ENCODE assay signal across 8 cellular contexts in genomic region chr1:227887697-227888403, GRCh38. TPM values are rescaled to one million over a fixed set of nuclear protein-coding genes. Genes with fewer than 3 reads are reported as not detected.
A peak's percentile ranks its signal among the peaks of the same experiment; 100 is the strongest.
DNase-seq lines count a peak whose midpoint lies in the region; ATAC-seq and TF ChIP-seq lines count a peak whose summit lies in the region.

No MANE protein-coding gene starts in this region.

- TF ChIP-seq POLR2A in spleen (IDR thresholded peaks at IDR 0.05): no peak

- no peaks in the 10 kb centered on the region for H3K27me3 Mint-ChIP-seq in activated naive CD8-positive, alpha-beta T cell treated with anti-CD3 and anti-CD28 coated beads, Interleukin-2, amount 50 U/mL, for 24 hours

- H3K4me1 ChIP-seq in HUES6 (ENCODE audit: control insufficient read depth, insufficient read depth, low read length) (peaks cover 36% of the 10 kb centered on the region), spleen (peaks cover 4 to 34% (median 22%) of the 10 kb centered on the region in 6 donors)

- H3K27ac ChIP-seq in HUES6 (ENCODE audit: low read depth, low read length) (no peak overlapping the region; the same call in 1 of the 2 replicates), spleen (peak overlapping the region in 7 of 8 donors; percentile 63 to 91 (median 80))

- peak overlapping the region; percentile 39 for H3K27ac Mint-ChIP-seq in activated naive CD8-positive, alpha-beta T cell treated with anti-CD3 and anti-CD28 coated beads, Interleukin-2, amount 50 U/mL, for 24 hours

- ATAC-seq in activated naive CD8-positive, alpha-beta T cell treated with anti-CD3 and anti-CD28 coated beads, Interleukin-2, amount 50 U/mL, for 24 hours: no peak
- ATAC-seq in HG02885 (IDR thresholded peaks at IDR 0.05; ENCODE audit: poor library complexity, unreplicated experiment): no peak

- intact Hi-C loops in spleen (cut with DNase I; ENCODE audit: low total_unique reads): no loop called here

- H3K4me3 ChIP-seq in HUES6 (ENCODE audit: low read depth, low read length): peak overlapping the region; percentile 65
- H3K4me3 ChIP-seq in spleen: peak overlapping the region; percentile 22 to 79 (median 46)

- H3K36me3 ChIP-seq in HUES6 (ENCODE audit: control insufficient read depth, insufficient read depth, low read length) (no peaks in the 10 kb centered on the region), spleen (no peaks in the 10 kb centered on the region)

- peak overlapping the region; percentile 17 for H3K4me3 Mint-ChIP-seq in activated naive CD8-positive, alpha-beta T cell treated with anti-CD3 and anti-CD28 coated beads, Interleukin-2, amount 50 U/mL, for 24 hours

- H3K27me3 ChIP-seq in HUES6 (ENCODE audit: control insufficient read depth, insufficient read depth, low read length): no peaks in the 10 kb centered on the region
- H3K27me3 ChIP-seq in spleen (replicated peaks in 1 of 7): peaks cover 0 to 26% (median 12%) of the 10 kb centered on the region in 7 donors

- TF ChIP-seq CTCF in spleen (IDR thresholded peaks at IDR 0.05 in 8 of 11, conservative IDR thresholded peaks at IDR 0.05 in 3 of 11): no peak

- H3K4me1 Mint-ChIP-seq in activated naive CD8-positive, alpha-beta T cell treated with anti-CD3 and anti-CD28 coated beads, Interleukin-2, amount 50 U/mL, for 24 hours: peaks cover 13% of the 10 kb centered on the region

- WGBS in spleen, 5 donors: 22 to 46% (median 37%) methylated on average over 33 to 40 of the region's 40 CpGs

- H3K9ac ChIP-seq in HUES6 (ENCODE audit: low read length): no peak overlapping the region

- peak; percentile 22 for DNase-seq in activated naive CD8-positive, alpha-beta T cell treated with anti-CD3 and anti-CD28 coated beads, Interleukin-2, amount 50 U/mL, for 24 hours
- peak; percentile 84 for DNase-seq in iPS-NIHi11 (ENCODE audit: low spot score)
- DNase-seq in spleen: peak; percentile 78
- DNase-seq in NCI-H345 treated with DMSO at 0.1 percent for 48 hours (lab: John Stamatoyannopoulos, UW; ENCODE audit: unreplicated experiment): no peak
- DNase-seq in SHP77 treated with DMSO at 0.1 percent for 48 hours (lab: John Stamatoyannopoulos, UW): no peak
- no peak for DNase-seq in SKM-1 (lab: John Stamatoyannopoulos, UW; ENCODE audit: unreplicated experiment)

- H3K36me3 Mint-ChIP-seq in activated naive CD8-positive, alpha-beta T cell treated with anti-CD3 and anti-CD28 coated beads, Interleukin-2, amount 50 U/mL, for 24 hours (ENCODE audit: low read depth): no peaks in the 10 kb centered on the region

- H3K9me3 ChIP-seq in HUES6 (ENCODE audit: control insufficient read depth, insufficient read depth, low read depth, low read length) (no peaks in the 10 kb centered on the region), spleen (no peaks in the 10 kb centered on the region)

- no peaks in the 10 kb centered on the region for H3K9me3 Mint-ChIP-seq in activated naive CD8-positive, alpha-beta T cell treated with anti-CD3 and anti-CD28 coated beads, Interleukin-2, amount 50 U/mL, for 24 hours

RNA-seq across cellular contexts. Expression of gene WNT9A, which starts 59.9 kb away (rescaled TPM):
- 1 to 10 TPM in 4 of 7 donors, under 1 TPM in 3; 0.37 to 3.6 (median 1.2) TPM for total RNA-seq in spleen
- polyA plus RNA-seq in spleen: under 1 TPM; 0.08 to 0.70 (median 0.11) TPM

Comparison
In these comparisons a context has a peak if more than half of its experiments do, and no peak if none do; other contexts are left out.
1. DNase-seq: peak in activated naive CD8-positive, alpha-beta T cell treated with anti-CD3 and anti-CD28 coated beads, Interleukin-2, amount 50 U/mL, for 24 hours (single experiment), iPS-NIHi11 (single experiment) and spleen (single experiment); none in NCI-H345 treated with DMSO at 0.1 percent for 48 hours (single experiment), SHP77 treated with DMSO at 0.1 percent for 48 hours (single experiment) and SKM-1 (single experiment).